Comparison of ENCODE assay signal across 15 cellular contexts in the genomic region with DNA sequence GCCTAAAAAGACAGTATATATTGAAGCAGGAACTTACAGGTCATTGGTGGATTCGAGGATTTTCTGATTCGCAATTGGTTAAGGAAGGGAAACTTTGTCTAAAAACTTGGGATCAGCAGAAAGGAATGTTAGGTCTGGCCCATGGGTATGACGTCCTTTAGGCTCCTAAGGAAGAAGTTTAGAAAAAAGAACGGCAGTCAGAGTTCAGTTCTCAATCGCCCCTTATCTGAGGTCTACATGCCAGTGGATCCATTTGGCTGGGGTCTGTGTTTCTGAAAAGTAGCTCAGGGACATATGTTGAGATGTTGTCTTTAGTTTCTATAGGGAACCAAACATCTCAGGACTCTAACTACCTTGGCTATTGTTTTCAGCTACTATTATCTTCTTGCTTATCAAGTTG. TPM values are rescaled to one million over a fixed set of nuclear protein-coding genes. Genes with fewer than 3 reads are reported as not detected.
DNase-seq lines count a peak whose midpoint lies in the region; ATAC-seq and TF ChIP-seq lines count a peak whose summit lies in the region.
"Had no signal": no experiment of that assay in that cellular context is flagged by ENCODE, and none has a peak within 500 bp of the region (broad histone marks: within the 10 kb centered on the region; RNA-seq: fewer than 3 reads in every experiment).

No MANE protein-coding gene starts in this region.

- WGBS in esophagus muscularis mucosa, result 75% methylated on average over 5 of the region's 5 CpGs

- CTCF ChIA-PET in activated CD8-positive, alpha-beta T cell treated with anti-CD3 and anti-CD28 coated beads for 36 hours (lab: Charles Lee), result interaction anchor here (0.9 to 1.6 kb wide), 2 partner anchors 15 to 59 kb away, joined by 3 read pairs; no protein-coding TSS in a partner anchor

- POLR2A ChIA-PET in activated CD8-positive, alpha-beta T cell treated with anti-CD3 and anti-CD28 coated beads for 36 hours (lab: Charles Lee), result no interaction called here

- peak overlapping the region; percentile 75 for H3K27ac Mint-ChIP-seq in mesothelial cell of epicardium
- no peak overlapping the region for H3K27ac Mint-ChIP-seq in activated CD8-positive, alpha-beta T cell treated with anti-CD3 and anti-CD28 coated beads for 36 hours
- H3K27ac Mint-ChIP-seq: activated naive CD8-positive, alpha-beta T cell treated with anti-CD3 and anti-CD28 coated beads, Interleukin-2, amount 50 U/mL, for 24 hours had no signal

- ATAC-seq in GM18517 (IDR thresholded peaks at IDR 0.05; ENCODE audit: unreplicated experiment) (no peak), HG03108 (IDR thresholded peaks at IDR 0.05; ENCODE audit: unreplicated experiment) (no peak), GM18870 (IDR thresholded peaks at IDR 0.05; ENCODE audit: unreplicated experiment) (no peak)
- no peak for ATAC-seq in activated CD8-positive, alpha-beta T cell treated with anti-CD3 and anti-CD28 coated beads for 36 hours
- ATAC-seq: activated naive CD8-positive, alpha-beta T cell treated with anti-CD3 and anti-CD28 coated beads, Interleukin-2, amount 50 U/mL, for 24 hours had no signal

- peaks cover 8% of the 10 kb centered on the region for H3K36me3 Mint-ChIP-seq in mesothelial cell of epicardium
- no peaks in the 10 kb centered on the region for H3K36me3 Mint-ChIP-seq in activated CD8-positive, alpha-beta T cell treated with anti-CD3 and anti-CD28 coated beads for 36 hours (ENCODE audit: low read depth)

- H3K9me3 ChIP-seq in left ventricle myocardium inferior (replicated peaks) (peaks cover 16% of the 10 kb centered on the region), esophagus muscularis mucosa (peaks cover 0 to 4% (median 0%) of the 10 kb centered on the region in 4 donors)
- H3K9me3 ChIP-seq: HAP-1, ovary, thyroid gland had no signal

- no peaks in the 10 kb centered on the region for H3K27me3 Mint-ChIP-seq in mesothelial cell of epicardium (ENCODE audit: low read depth)
- peaks cover 5% of the 10 kb centered on the region for H3K27me3 Mint-ChIP-seq in activated CD8-positive, alpha-beta T cell treated with anti-CD3 and anti-CD28 coated beads for 36 hours

- DNase-seq in left ventricle myocardium inferior (no peak), cardiac septum (ENCODE audit: low spot score) (no peak), esophagus muscularis mucosa (ENCODE audit: extremely low spot score) (peak; percentile 2), mesothelial cell of epicardium (ENCODE audit: low spot score in 2 of 2, unreplicated experiment in 2 of 2) (no peak)
- DNase-seq in activated CD8-positive, alpha-beta T cell treated with anti-CD3 and anti-CD28 coated beads for 36 hours, result no peak
- DNase-seq: activated naive CD8-positive, alpha-beta T cell treated with anti-CD3 and anti-CD28 coated beads, Interleukin-2, amount 50 U/mL, for 24 hours; central memory CD4-positive, alpha-beta T cell; effector CD4-positive, alpha-beta T cell; ovary; thyroid gland had no signal

- peaks cover 47% of the 10 kb centered on the region for H3K4me1 Mint-ChIP-seq in mesothelial cell of epicardium
- no peaks in the 10 kb centered on the region for H3K4me1 Mint-ChIP-seq in activated CD8-positive, alpha-beta T cell treated with anti-CD3 and anti-CD28 coated beads for 36 hours (ENCODE audit: low read depth)
- H3K4me1 Mint-ChIP-seq: activated naive CD8-positive, alpha-beta T cell treated with anti-CD3 and anti-CD28 coated beads, Interleukin-2, amount 50 U/mL, for 24 hours had no signal

- no peak for TF ChIP-seq CTCF in left ventricle myocardium inferior (IDR thresholded peaks at IDR 0.05; ENCODE audit: borderline replicate concordance)
- TF ChIP-seq CTCF in esophagus muscularis mucosa (IDR thresholded peaks at IDR 0.05), result no peak
- no peak for TF ChIP-seq CTCF in mesothelial cell of epicardium (IDR thresholded peaks at IDR 0.05; ENCODE audit: unreplicated experiment)
- no peak for TF ChIP-seq CTCF in activated CD8-positive, alpha-beta T cell treated with anti-CD3 and anti-CD28 coated beads for 36 hours (IDR thresholded peaks at IDR 0.05)

- H3K4me3 ChIP-seq in left ventricle myocardium inferior, result no peak overlapping the region
- H3K4me3 ChIP-seq in esophagus muscularis mucosa, result no peak overlapping the region
- H3K4me3 ChIP-seq: HAP-1, ovary, skin epidermis, thyroid gland had no signal

- no peak overlapping the region for H3K4me3 Mint-ChIP-seq in mesothelial cell of epicardium
- no peak overlapping the region for H3K4me3 Mint-ChIP-seq in activated CD8-positive, alpha-beta T cell treated with anti-CD3 and anti-CD28 coated beads for 36 hours
- H3K4me3 Mint-ChIP-seq: activated naive CD8-positive, alpha-beta T cell treated with anti-CD3 and anti-CD28 coated beads, Interleukin-2, amount 50 U/mL, for 24 hours had no signal

- no peaks in the 10 kb centered on the region for H3K4me1 ChIP-seq in left ventricle myocardium inferior
- H3K4me1 ChIP-seq in esophagus muscularis mucosa, result no peaks in the 10 kb centered on the region
- H3K4me1 ChIP-seq: HAP-1, thyroid gland had no signal

- H3K36me3 ChIP-seq in left ventricle myocardium inferior (no peaks in the 10 kb centered on the region), esophagus muscularis mucosa (no peaks in the 10 kb centered on the region)
- H3K36me3 ChIP-seq: HAP-1, ovary, thyroid gland had no signal

- H3K27ac ChIP-seq in left ventricle myocardium inferior (replicated peaks) (peak overlapping the region; percentile 17), esophagus muscularis mucosa (replicated peaks in 1 of 4) (peak overlapping the region in 1 of 4 donors; percentile 20)
- H3K27ac ChIP-seq: ovary had no signal

- H3K9me3 Mint-ChIP-seq in mesothelial cell of epicardium, result peaks cover 15% of the 10 kb centered on the region
- no peaks in the 10 kb centered on the region for H3K9me3 Mint-ChIP-seq in activated CD8-positive, alpha-beta T cell treated with anti-CD3 and anti-CD28 coated beads for 36 hours
- H3K9me3 Mint-ChIP-seq: activated naive CD8-positive, alpha-beta T cell treated with anti-CD3 and anti-CD28 coated beads, Interleukin-2, amount 50 U/mL, for 24 hours had no signal

- TF ChIP-seq EP300 in esophagus muscularis mucosa (IDR thresholded peaks at IDR 0.05), result no peak

- no peaks in the 10 kb centered on the region for H3K27me3 ChIP-seq in left ventricle myocardium inferior (ENCODE audit: low read depth)
- H3K27me3 ChIP-seq in esophagus muscularis mucosa, result no peaks in the 10 kb centered on the region
- H3K27me3 ChIP-seq: ovary, thyroid gland had no signal

- intact Hi-C loops in left ventricle myocardium inferior (cut with micrococcal nuclease) (no loop called here), cardiac septum (cut with DNase I) (no loop called here), esophagus muscularis mucosa (cut with DNase I) (no loop called here)
- intact Hi-C loops in activated CD8-positive, alpha-beta T cell treated with anti-CD3 and anti-CD28 coated beads for 36 hours (cut with micrococcal nuclease), result no loop called here

- TF ChIP-seq POLR2A in esophagus muscularis mucosa (IDR thresholded peaks at IDR 0.05; ENCODE audit: low read depth), result no peak

RNA-seq across cellular contexts. Expression of a gene that starts 33.2 kb away (rescaled TPM):
- total RNA-seq in left ventricle myocardium inferior, result 1.3 TPM
- 0.78 TPM for total RNA-seq in cardiac septum
- total RNA-seq in esophagus muscularis mucosa, result 1 to 10 TPM in 3 of 4 donors, under 1 TPM in 1; 0.58 to 2.8 (median 1.9) TPM
- 25.5 to 28.0 TPM (median 27.8 TPM) in 3 replicates for total RNA-seq in mesothelial cell of epicardium
- not detected for total RNA-seq in activated CD8-positive, alpha-beta T cell treated with anti-CD3 and anti-CD28 coated beads for 36 hours
